Comparison of ENCODE assay signal across 2 cellular contexts in the genomic region with DNA sequence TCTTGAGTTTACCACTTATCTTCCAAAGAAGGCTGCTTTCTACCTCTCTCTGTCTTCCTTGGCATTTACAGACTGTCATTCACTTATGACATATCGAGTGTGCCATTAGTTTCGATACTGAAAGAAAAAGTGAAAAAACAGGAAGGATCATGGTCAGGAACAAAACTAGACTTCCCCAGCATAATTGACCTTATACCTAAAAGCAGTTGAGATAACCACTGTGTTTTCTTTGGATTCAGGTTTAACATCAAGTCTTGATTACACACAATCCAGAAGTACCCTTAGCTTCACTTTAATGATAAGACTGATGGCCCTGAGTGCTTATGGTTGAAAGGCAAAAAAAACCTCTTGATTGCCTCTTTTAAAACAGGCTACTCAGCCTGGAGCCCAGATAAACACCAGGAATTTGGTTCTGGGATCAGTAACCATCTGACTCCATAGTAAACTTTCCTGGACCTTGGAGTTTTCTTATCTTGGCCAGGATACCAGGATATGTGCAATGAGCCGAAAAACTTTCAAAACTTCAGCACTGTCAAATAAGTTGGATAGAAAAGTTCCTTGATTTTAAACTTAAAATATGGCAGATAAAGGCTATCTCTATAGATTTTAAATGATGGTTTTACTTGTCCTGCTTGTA.
TF ChIP-seq lines count a peak whose summit lies in the region.

No MANE protein-coding gene starts in this region.

TF ChIP-seq in A549, 52 proteins besides CTCF, POLR2A, EP300 and RAD21:
- no peak for TF ChIP-seq CHD4 (IDR thresholded peaks at IDR 0.05; ENCODE audit: borderline replicate concordance)
- TF ChIP-seq, protein P1, sequence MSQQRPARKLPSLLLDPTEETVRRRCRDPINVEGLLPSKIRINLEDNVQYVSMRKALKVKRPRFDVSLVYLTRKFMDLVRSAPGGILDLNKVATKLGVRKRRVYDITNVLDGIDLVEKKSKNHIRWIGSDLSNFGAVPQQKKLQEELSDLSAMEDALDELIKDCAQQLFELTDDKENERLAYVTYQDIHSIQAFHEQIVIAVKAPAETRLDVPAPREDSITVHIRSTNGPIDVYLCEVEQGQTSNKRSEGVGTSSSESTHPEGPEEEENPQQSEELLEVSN (IDR thresholded peaks at IDR 0.05; ENCODE audit: borderline replicate concordance, low read depth): no peak
- no peak for TF ChIP-seq FOXS1 (CRISPR knock-in tag; IDR thresholded peaks at IDR 0.05)
- no peak for TF ChIP-seq POLR2AphosphoS2 (conservative IDR thresholded peaks at IDR 0.05; ENCODE audit: low read length)
- TF ChIP-seq KDM5A (IDR thresholded peaks at IDR 0.05): no peak
- TF ChIP-seq MAX (IDR thresholded peaks at IDR 0.05): no peak
- no peak for TF ChIP-seq SREBF2 (IDR thresholded peaks at IDR 0.05)
- TF ChIP-seq RARB (CRISPR knock-in tag; IDR thresholded peaks at IDR 0.05): no peak
- TF ChIP-seq MAFK (IDR thresholded peaks at IDR 0.05; ENCODE audit: partially characterized antibody): no peak
- TF ChIP-seq MAZ (IDR thresholded peaks at IDR 0.05; ENCODE audit: borderline replicate concordance, low read depth, low read length): no peak
- no peak for TF ChIP-seq CEBPB (IDR thresholded peaks at IDR 0.05)
- TF ChIP-seq KDM1A (IDR thresholded peaks at IDR 0.05; ENCODE audit: low read depth): no peak
- TF ChIP-seq HEYL (CRISPR knock-in tag; IDR thresholded peaks at IDR 0.05): no peak
- TF ChIP-seq HDAC2 (IDR thresholded peaks at IDR 0.05): no peak
- TF ChIP-seq ZFP36 (IDR thresholded peaks at IDR 0.05; ENCODE audit: borderline replicate concordance, partially characterized antibody): no peak
- TF ChIP-seq TFCP2L1 (CRISPR knock-in tag; IDR thresholded peaks at IDR 0.05): no peak
- TF ChIP-seq CBX2 (IDR thresholded peaks at IDR 0.05; ENCODE audit: borderline replicate concordance, low read depth): no peak
- no peak for TF ChIP-seq CBX8 (IDR thresholded peaks at IDR 0.05)
- TF ChIP-seq, protein P2, sequence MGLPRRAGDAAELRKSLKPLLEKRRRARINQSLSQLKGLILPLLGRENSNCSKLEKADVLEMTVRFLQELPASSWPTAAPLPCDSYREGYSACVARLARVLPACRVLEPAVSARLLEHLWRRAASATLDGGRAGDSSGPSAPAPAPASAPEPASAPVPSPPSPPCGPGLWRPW (IDR thresholded peaks at IDR 0.05): no peak
- TF ChIP-seq, protein P3, sequence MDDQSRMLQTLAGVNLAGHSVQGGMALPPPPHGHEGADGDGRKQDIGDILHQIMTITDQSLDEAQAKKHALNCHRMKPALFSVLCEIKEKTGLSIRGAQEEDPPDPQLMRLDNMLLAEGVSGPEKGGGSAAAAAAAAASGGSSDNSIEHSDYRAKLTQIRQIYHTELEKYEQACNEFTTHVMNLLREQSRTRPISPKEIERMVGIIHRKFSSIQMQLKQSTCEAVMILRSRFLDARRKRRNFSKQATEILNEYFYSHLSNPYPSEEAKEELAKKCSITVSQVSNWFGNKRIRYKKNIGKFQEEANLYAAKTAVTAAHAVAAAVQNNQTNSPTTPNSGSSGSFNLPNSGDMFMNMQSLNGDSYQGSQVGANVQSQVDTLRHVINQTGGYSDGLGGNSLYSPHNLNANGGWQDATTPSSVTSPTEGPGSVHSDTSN (IDR thresholded peaks at IDR 0.05): no peak

TF ChIP-seq in IMR-90, 13 proteins besides CTCF, POLR2A, EP300 and RAD21:
- TF ChIP-seq, protein P4, sequence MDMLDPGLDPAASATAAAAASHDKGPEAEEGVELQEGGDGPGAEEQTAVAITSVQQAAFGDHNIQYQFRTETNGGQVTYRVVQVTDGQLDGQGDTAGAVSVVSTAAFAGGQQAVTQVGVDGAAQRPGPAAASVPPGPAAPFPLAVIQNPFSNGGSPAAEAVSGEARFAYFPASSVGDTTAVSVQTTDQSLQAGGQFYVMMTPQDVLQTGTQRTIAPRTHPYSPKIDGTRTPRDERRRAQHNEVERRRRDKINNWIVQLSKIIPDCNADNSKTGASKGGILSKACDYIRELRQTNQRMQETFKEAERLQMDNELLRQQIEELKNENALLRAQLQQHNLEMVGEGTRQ (IDR thresholded peaks at IDR 0.05; ENCODE audit: low read depth, low read length): no peak
- no peak for TF ChIP-seq CHD1 (IDR thresholded peaks at IDR 0.05; ENCODE audit: low read depth, low read length)
- no peak for TF ChIP-seq RCOR1 (IDR thresholded peaks at IDR 0.05; ENCODE audit: insufficient replicate concordance, low read length)
- TF ChIP-seq NFE2L2 (IDR thresholded peaks at IDR 0.05; ENCODE audit: low read depth, low read length): no peak
- no peak for TF ChIP-seq CEBPB (IDR thresholded peaks at IDR 0.05; ENCODE audit: low read depth, low read length)
- no peak for TF ChIP-seq MAFK (IDR thresholded peaks at IDR 0.05; ENCODE audit: low read depth, low read length)
- no peak for TF ChIP-seq ELK1 (IDR thresholded peaks at IDR 0.05; ENCODE audit: borderline replicate concordance, low read depth, low read length)
